21 cellular contexts compared by ENCODE assay signal in genomic region chr12:32661706-32662105, GRCh38. TPM values are rescaled to one million over a fixed set of nuclear protein-coding genes. Genes with fewer than 3 reads are reported as not detected.
DNase-seq lines count a peak whose midpoint lies in the region; ATAC-seq lines count a peak whose summit lies in the region.
"Had no signal": no experiment of that assay in that cellular context is flagged by ENCODE, and none has a peak within 500 bp of the region (broad histone marks: within the 10 kb centered on the region; RNA-seq: fewer than 3 reads in every experiment).

No MANE protein-coding gene starts in this region.

- H3K4me3 ChIP-seq in neuronal stem cell (ENCODE audit: low read length in 2 of 2) = no peak overlapping the region
- H3K4me3 ChIP-seq in skeletal muscle tissue (ENCODE audit: low read length in 3 of 3) = no peak overlapping the region
- H3K4me3 ChIP-seq: BLaER1 treated with 17β-estradiol and CSF1 and Interleukin-3, amounts not matched to agents 10 nM and 100 nM; MG63; Peyer's patch had no signal

- H2BK5ac ChIP-seq in neuronal stem cell (ENCODE audit: low read length) = no peak overlapping the region

- H4K8ac ChIP-seq in neuronal stem cell (ENCODE audit: low read depth, low read length) = no peak overlapping the region

- H3K4ac ChIP-seq in neuronal stem cell (ENCODE audit: low read length) = no peak overlapping the region

- ATAC-seq in GM21825 (IDR thresholded peaks at IDR 0.05; ENCODE audit: unreplicated experiment) = no peak
- ATAC-seq: HCT116 had no signal

- H3K14ac ChIP-seq in neuronal stem cell (ENCODE audit: low read length) = no peak overlapping the region

- H3K9ac ChIP-seq in neuronal stem cell (ENCODE audit: low read depth, low read length, poor library complexity) (no peak overlapping the region), skeletal muscle tissue (ENCODE audit: low read depth in 1 of 3, low read length in 3 of 3) (peak overlapping the region in 1 of 3 donors; percentile 8)
- H3K9ac ChIP-seq: BLaER1 treated with 17β-estradiol and CSF1 and Interleukin-3, amounts not matched to agents 10 nM and 100 nM had no signal

- H3K36me3 ChIP-seq in neuronal stem cell (replicated peaks in 1 of 2; ENCODE audit: control insufficient read depth in 2 of 2, insufficient read depth in 2 of 2, low read length in 2 of 2) (no peaks in the 10 kb centered on the region), skeletal muscle tissue (ENCODE audit: control insufficient read depth in 3 of 3, insufficient read depth in 3 of 3, low read length in 3 of 3) (no peaks in the 10 kb centered on the region)
- H3K36me3 ChIP-seq: BLaER1 treated with 17β-estradiol and CSF1 and Interleukin-3, amounts not matched to agents 10 nM and 100 nM; MG63; Peyer's patch had no signal

- H3K27me3 ChIP-seq in neuronal stem cell (ENCODE audit: control insufficient read depth in 3 of 3, insufficient read depth in 3 of 3, low read depth in 1 of 3, low read length in 3 of 3) (peaks cover 0 to 3% (median 0%) of the 10 kb centered on the region in 3 experiments), skeletal muscle tissue (ENCODE audit: control insufficient read depth in 3 of 3, insufficient read depth in 3 of 3, low read length in 3 of 3) (no peaks in the 10 kb centered on the region)
- H3K27me3 ChIP-seq: BLaER1 treated with 17β-estradiol and CSF1 and Interleukin-3, amounts not matched to agents 10 nM and 100 nM; MG63; Peyer's patch had no signal

- H2BK120ac ChIP-seq in neuronal stem cell (ENCODE audit: low read depth, low read length) = no peak overlapping the region

- no peaks in the 10 kb centered on the region for H3K79me1 ChIP-seq in neuronal stem cell (ENCODE audit: low read depth, low read length)

- H3K9me3 ChIP-seq in neuronal stem cell (replicated peaks in 1 of 2; ENCODE audit: control insufficient read depth in 2 of 2, insufficient read depth in 1 of 2, low read depth in 1 of 2, low read length in 2 of 2) (no peaks in the 10 kb centered on the region), skeletal muscle tissue (ENCODE audit: control insufficient read depth in 3 of 3, low read length in 3 of 3) (no peaks in the 10 kb centered on the region)
- H3K9me3 ChIP-seq: BLaER1 treated with 17β-estradiol and CSF1 and Interleukin-3, amounts not matched to agents 10 nM and 100 nM; MG63; Peyer's patch had no signal

- peak overlapping the region; percentile 0 for H3K23ac ChIP-seq in neuronal stem cell (ENCODE audit: low read depth, low read length, poor library complexity)

- no peak overlapping the region for H4K91ac ChIP-seq in neuronal stem cell (ENCODE audit: low read depth, low read length, poor library complexity)

- no peak overlapping the region for H2AFZ ChIP-seq in neuronal stem cell (ENCODE audit: low read length)

- WGBS in neuronal stem cell (ENCODE audit: extremely low coverage in 2 of 2, insufficient read length in 2 of 2, insufficient replicate concordance in 1 of 2), 2 donors = no CpG with 5 or more reads among the region's 7 CpGs

- H2BK12ac ChIP-seq in neuronal stem cell (ENCODE audit: low read length) = no peak overlapping the region

- H3K4me2 ChIP-seq in neuronal stem cell (ENCODE audit: insufficient read depth, low read length, poor library complexity, severe bottlenecking) = no peak overlapping the region
- H3K4me2 ChIP-seq: BLaER1 treated with 17β-estradiol and CSF1 and Interleukin-3, amounts not matched to agents 10 nM and 100 nM had no signal

- DNase-seq in SHP77 (lab: John Stamatoyannopoulos, UW) = peak; percentile 14 to 25
- DNase-seq in SHP77 treated with DMSO at 0.1 percent for 48 hours (lab: John Stamatoyannopoulos, UW) = no peak
- peak; percentile 33 for DNase-seq in ecto neural progenitor cell (ENCODE audit: low spot score)
- no peak for DNase-seq in neuronal stem cell (ENCODE audit: low spot score)
- no peak for DNase-seq in stimulated activated CD4-positive, alpha-beta T cell treated with anti-CD3 and anti-CD28 coated beads, Interleukin-1b, Interleukin-23, amount 100 ng/mL, for 48 hours
- DNase-seq: AML-193; CD4-positive, alpha-beta T cell; IMR-90; KG1; MG63; NCI-H1105 treated with DMSO at 0.1 percent for 48 hours; NCI-H1694; NCI-H2029 treated with DMSO at 0.1 percent for 48 hours; NCI-H446 treated with DMSO at 0.1 percent for 48 hours; NCI-H526; OCI-M1; Peyer's patch had no signal

- H3K4me1 ChIP-seq in neuronal stem cell (ENCODE audit: control insufficient read depth in 2 of 2, insufficient read depth in 1 of 2, low read depth in 1 of 2, low read length in 2 of 2) = no peaks in the 10 kb centered on the region
- peaks cover 18 to 26% (median 23%) of the 10 kb centered on the region in 3 donors for H3K4me1 ChIP-seq in skeletal muscle tissue (ENCODE audit: control insufficient read depth in 3 of 3, insufficient read depth in 3 of 3, low read length in 3 of 3)
- H3K4me1 ChIP-seq: BLaER1 treated with 17β-estradiol and CSF1 and Interleukin-3, amounts not matched to agents 10 nM and 100 nM; Peyer's patch had no signal

- H3K27ac ChIP-seq in neuronal stem cell (replicated peaks; ENCODE audit: low read length) (no peak overlapping the region), skeletal muscle tissue (ENCODE audit: low read depth, low read length) (peak overlapping the region; percentile 87)
- H3K27ac ChIP-seq: BLaER1 treated with 17β-estradiol and CSF1 and Interleukin-3, amounts not matched to agents 10 nM and 100 nM had no signal

- H2AK5ac ChIP-seq in neuronal stem cell (ENCODE audit: low read depth, low read length) = no peak overlapping the region

- H2BK15ac ChIP-seq in neuronal stem cell (ENCODE audit: low read length) = no peak overlapping the region

- H3K18ac ChIP-seq in neuronal stem cell (ENCODE audit: low read length) = no peak overlapping the region

RNA-seq across cellular contexts. Expression of gene DNM1L, which starts 17.4 kb away (rescaled TPM):
- 55.3 TPM for polyA plus RNA-seq in neuronal stem cell (2013, experiment 1 of 2)
- 54.7 TPM for polyA plus RNA-seq in neuronal stem cell (2013, experiment 2 of 2)
- 60.0 TPM for total RNA-seq in skeletal muscle tissue

Comparison
In these comparisons a context has a peak if more than half of its experiments do, and no peak if none do; other contexts are left out.
1. DNase-seq: peak in SHP77 (2 of 2) and ecto neural progenitor cell (single experiment); none in SHP77 treated with DMSO at 0.1 percent for 48 hours (single experiment), neuronal stem cell (single experiment) and stimulated activated CD4-positive, alpha-beta T cell treated with anti-CD3 and anti-CD28 coated beads, Interleukin-1b, Interleukin-23, amount 100 ng/mL, for 48 hours (single experiment).